1 cellular context compared by ENCODE assay signal in the genomic region with DNA sequence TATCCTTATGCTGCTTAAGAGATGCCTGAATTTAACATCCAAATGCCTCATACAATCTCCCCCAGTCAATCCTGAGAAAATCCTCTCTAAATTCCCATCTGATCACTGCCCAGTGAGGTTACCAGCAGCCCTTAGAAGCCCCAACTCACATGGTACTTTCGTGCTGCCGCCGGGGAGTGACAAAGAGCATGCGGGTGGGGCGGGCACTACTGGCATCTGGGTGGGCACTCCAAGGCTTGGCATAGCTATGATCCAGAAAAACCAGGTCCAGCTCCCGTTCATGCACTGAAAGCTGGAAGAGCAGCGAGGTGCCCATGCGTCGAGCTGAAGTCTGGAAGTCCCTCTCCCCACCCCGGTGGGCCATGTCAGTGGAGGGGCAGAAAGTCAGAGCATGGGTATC.
TF ChIP-seq lines count a peak whose summit lies in the region.

No MANE protein-coding gene starts in this region.

TF ChIP-seq in GM12878, 131 proteins besides CTCF, POLR2A, EP300 and RAD21 (continued from another document):
- TF ChIP-seq HDGF (IDR thresholded peaks at IDR 0.05) = no peak
- TF ChIP-seq, protein P1, sequence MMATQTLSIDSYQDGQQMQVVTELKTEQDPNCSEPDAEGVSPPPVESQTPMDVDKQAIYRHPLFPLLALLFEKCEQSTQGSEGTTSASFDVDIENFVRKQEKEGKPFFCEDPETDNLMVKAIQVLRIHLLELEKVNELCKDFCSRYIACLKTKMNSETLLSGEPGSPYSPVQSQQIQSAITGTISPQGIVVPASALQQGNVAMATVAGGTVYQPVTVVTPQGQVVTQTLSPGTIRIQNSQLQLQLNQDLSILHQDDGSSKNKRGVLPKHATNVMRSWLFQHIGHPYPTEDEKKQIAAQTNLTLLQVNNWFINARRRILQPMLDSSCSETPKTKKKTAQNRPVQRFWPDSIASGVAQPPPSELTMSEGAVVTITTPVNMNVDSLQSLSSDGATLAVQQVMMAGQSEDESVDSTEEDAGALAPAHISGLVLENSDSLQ (IDR thresholded peaks at IDR 0.05) = no peak
- no peak for TF ChIP-seq ZZZ3 (IDR thresholded peaks at IDR 0.05; ENCODE audit: control insufficient read depth, insufficient read length, low read depth)
- TF ChIP-seq BCLAF1 (IDR thresholded peaks at IDR 0.05) = no peak
- TF ChIP-seq SUPT20H (IDR thresholded peaks at IDR 0.05; ENCODE audit: borderline replicate concordance, control insufficient read depth, low read depth, low read length) = no peak
- no peak for TF ChIP-seq CEBPB (IDR thresholded peaks at IDR 0.05; ENCODE audit: borderline replicate concordance in 1 of 2, low read depth in 2 of 2, low read length in 2 of 2)
- TF ChIP-seq, protein P2, sequence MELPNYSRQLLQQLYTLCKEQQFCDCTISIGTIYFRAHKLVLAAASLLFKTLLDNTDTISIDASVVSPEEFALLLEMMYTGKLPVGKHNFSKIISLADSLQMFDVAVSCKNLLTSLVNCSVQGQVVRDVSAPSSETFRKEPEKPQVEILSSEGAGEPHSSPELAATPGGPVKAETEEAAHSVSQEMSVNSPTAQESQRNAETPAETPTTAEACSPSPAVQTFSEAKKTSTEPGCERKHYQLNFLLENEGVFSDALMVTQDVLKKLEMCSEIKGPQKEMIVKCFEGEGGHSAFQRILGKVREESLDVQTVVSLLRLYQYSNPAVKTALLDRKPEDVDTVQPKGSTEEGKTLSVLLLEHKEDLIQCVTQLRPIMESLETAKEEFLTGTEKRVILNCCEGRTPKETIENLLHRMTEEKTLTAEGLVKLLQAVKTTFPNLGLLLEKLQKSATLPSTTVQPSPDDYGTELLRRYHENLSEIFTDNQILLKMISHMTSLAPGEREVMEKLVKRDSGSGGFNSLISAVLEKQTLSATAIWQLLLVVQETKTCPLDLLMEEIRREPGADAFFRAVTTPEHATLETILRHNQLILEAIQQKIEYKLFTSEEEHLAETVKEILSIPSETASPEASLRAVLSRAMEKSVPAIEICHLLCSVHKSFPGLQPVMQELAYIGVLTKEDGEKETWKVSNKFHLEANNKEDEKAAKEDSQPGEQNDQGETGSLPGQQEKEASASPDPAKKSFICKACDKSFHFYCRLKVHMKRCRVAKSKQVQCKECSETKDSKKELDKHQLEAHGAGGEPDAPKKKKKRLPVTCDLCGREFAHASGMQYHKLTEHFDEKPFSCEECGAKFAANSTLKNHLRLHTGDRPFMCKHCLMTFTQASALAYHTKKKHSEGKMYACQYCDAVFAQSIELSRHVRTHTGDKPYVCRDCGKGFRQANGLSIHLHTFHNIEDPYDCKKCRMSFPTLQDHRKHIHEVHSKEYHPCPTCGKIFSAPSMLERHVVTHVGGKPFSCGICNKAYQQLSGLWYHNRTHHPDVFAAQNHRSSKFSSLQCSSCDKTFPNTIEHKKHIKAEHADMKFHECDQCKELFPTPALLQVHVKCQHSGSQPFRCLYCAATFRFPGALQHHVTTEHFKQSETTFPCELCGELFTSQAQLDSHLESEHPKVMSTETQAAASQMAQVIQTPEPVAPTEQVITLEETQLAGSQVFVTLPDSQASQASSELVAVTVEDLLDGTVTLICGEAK (IDR thresholded peaks at IDR 0.05; ENCODE audit: borderline replicate concordance) = no peak
- no peak for TF ChIP-seq TBL1XR1 (IDR thresholded peaks at IDR 0.05; ENCODE audit: low read depth, low read length)
- no peak for TF ChIP-seq ESRRA (IDR thresholded peaks at IDR 0.05; ENCODE audit: low read length)
- TF ChIP-seq EED (IDR thresholded peaks at IDR 0.05; ENCODE audit: low read depth) = no peak
- TF ChIP-seq, protein P3, sequence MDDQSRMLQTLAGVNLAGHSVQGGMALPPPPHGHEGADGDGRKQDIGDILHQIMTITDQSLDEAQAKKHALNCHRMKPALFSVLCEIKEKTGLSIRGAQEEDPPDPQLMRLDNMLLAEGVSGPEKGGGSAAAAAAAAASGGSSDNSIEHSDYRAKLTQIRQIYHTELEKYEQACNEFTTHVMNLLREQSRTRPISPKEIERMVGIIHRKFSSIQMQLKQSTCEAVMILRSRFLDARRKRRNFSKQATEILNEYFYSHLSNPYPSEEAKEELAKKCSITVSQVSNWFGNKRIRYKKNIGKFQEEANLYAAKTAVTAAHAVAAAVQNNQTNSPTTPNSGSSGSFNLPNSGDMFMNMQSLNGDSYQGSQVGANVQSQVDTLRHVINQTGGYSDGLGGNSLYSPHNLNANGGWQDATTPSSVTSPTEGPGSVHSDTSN (IDR thresholded peaks at IDR 0.05; ENCODE audit: insufficient replicate concordance, low read depth, low read length) = no peak
- TF ChIP-seq BCL11A (IDR thresholded peaks at IDR 0.05; ENCODE audit: low read depth, low read length) = no peak
- TF ChIP-seq, protein P4, sequence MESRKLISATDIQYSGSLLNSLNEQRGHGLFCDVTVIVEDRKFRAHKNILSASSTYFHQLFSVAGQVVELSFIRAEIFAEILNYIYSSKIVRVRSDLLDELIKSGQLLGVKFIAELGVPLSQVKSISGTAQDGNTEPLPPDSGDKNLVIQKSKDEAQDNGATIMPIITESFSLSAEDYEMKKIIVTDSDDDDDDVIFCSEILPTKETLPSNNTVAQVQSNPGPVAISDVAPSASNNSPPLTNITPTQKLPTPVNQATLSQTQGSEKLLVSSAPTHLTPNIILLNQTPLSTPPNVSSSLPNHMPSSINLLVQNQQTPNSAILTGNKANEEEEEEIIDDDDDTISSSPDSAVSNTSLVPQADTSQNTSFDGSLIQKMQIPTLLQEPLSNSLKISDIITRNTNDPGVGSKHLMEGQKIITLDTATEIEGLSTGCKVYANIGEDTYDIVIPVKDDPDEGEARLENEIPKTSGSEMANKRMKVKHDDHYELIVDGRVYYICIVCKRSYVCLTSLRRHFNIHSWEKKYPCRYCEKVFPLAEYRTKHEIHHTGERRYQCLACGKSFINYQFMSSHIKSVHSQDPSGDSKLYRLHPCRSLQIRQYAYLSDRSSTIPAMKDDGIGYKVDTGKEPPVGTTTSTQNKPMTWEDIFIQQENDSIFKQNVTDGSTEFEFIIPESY (IDR thresholded peaks at IDR 0.05) = no peak
- TF ChIP-seq TARDBP (IDR thresholded peaks at IDR 0.05; ENCODE audit: borderline replicate concordance) = no peak
- TF ChIP-seq GABPA (IDR thresholded peaks at IDR 0.05; ENCODE audit: low read depth) = no peak
- TF ChIP-seq MTA2 (IDR thresholded peaks at IDR 0.05; ENCODE audit: low read depth) = no peak
- TF ChIP-seq RCOR1 (conservative IDR thresholded peaks at IDR 0.05; ENCODE audit: low read depth, low read length) = no peak
- TF ChIP-seq MEF2A (IDR thresholded peaks at IDR 0.05; ENCODE audit: insufficient read depth, low read depth, low read length) = no peak
- no peak for TF ChIP-seq LARP7 (IDR thresholded peaks at IDR 0.05)
